In the genomic region with DNA sequence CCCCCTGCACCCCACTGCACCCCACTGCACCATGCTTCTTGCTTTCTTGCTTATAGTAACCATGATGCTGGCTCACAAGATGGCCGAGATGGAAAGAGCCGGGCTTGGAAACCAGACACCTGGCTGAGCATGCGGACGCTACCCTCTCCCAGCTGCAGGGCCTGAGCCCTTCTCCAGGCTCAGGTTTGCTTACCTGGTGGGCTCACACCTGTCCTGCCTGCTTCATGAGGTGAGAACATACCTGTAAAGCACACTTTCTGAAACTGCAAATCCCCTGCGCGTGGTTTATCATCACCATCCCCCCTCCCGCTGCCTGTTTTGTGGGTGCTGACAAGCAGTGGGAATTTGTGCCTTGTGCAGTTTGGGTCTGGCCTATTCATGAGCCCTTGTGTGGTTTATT, we compare ENCODE assay signal across 27 cellular contexts.
"Had no signal": no experiment of that assay in that cellular context is flagged by ENCODE, and none has a peak within 500 bp of the region (broad histone marks: within the 10 kb centered on the region; RNA-seq: fewer than 3 reads in every experiment).

No MANE protein-coding gene starts in this region.

- H3K4me1 ChIP-seq: SJCRH30 had no signal

- H3K27ac ChIP-seq: brain microvascular endothelial cell, cardiac muscle cell, SJCRH30, VCaP had no signal

- H3K27me3 ChIP-seq: brain microvascular endothelial cell, cardiac muscle cell, SJCRH30 had no signal

- H3K36me3 ChIP-seq: brain microvascular endothelial cell, cardiac muscle cell, SJCRH30 had no signal

- ATAC-seq: activated T-cell treated with anti-CD3 and anti-CD28 coated beads, Interleukin-2, amount 50 U/mL, for 72 hours; Panc1; Right ventricle myocardium inferior had no signal

- H3K4me3 ChIP-seq: cardiac muscle cell, SJCRH30 had no signal

- DNase-seq: activated CD4-positive, alpha-beta memory T cell treated with anti-CD3 and anti-CD28 coated beads for 36 hours; activated CD4-positive, alpha-beta T cell treated with anti-CD3 and anti-CD28 coated beads, Interleukin-2, amount 10 ng/mL, durations not matched to agents 7 days and 5 days; activated CD4-positive, CD25-positive, alpha-beta regulatory T cell; activated CD8-positive, alpha-beta memory T cell treated with anti-CD3 and anti-CD28 coated beads for 24 hours; activated gamma-delta T cell treated with Interleukin-2 at 50 U/mL for 16 hours; activated naive CD4-positive, alpha-beta T cell treated with anti-CD3 and anti-CD28 coated beads, Interleukin-2, amount 10 ng/mL, durations not matched to agents 7 days and 5 days; activated naive CD8-positive, alpha-beta T cell treated with anti-CD3 and anti-CD28 coated beads for 36 hours; activated T-cell treated with anti-CD3 and anti-CD28 coated beads, Interleukin-2, amount 50 U/mL, for 72 hours; brain microvascular endothelial cell; cerebellar nuclear complex; Karpas-422; MM.1S; NCI-H1105 treated with DMSO at 0.1 percent for 48 hours; NCI-H1436 treated with DMSO at 0.1 percent for 48 hours; NCI-H2029; NCI-H510A treated with DMSO at 0.1 percent for 48 hours; NCI-H69; NK-92 treated with Interleukin-12 subunit alpha and Interleukin-12 subunit beta, amount 100 ng/mL, for 24 hours; OCI-M1; RPMI8226; SJCRH30; SK-N-SH; T-helper 1 cell had no signal

- H3K9me3 ChIP-seq: SJCRH30, SK-N-SH had no signal
